8 cellular contexts compared by ENCODE assay signal in genomic region chr16:529012-529575, GRCh38. TPM values are rescaled to one million over a fixed set of nuclear protein-coding genes. Genes with fewer than 3 reads are reported as not detected.
DNase-seq lines count a peak whose midpoint lies in the region; ATAC-seq and TF ChIP-seq lines count a peak whose summit lies in the region.

No MANE protein-coding gene starts in this region.

- DNase-seq in AG10803 (ENCODE audit: low read depth) (no peak), brain microvascular endothelial cell (no peak), COR-L47 (lab: John Stamatoyannopoulos, UW) (no peak)
- peak; percentile 33 for DNase-seq in Jurkat, Clone E6-1 (ENCODE audit: low read depth, low spot score)

- H3K27me3 ChIP-seq in brain microvascular endothelial cell (replicated peaks) (no peaks in the 10 kb centered on the region), mucosa of stomach (ENCODE audit: control insufficient read depth, insufficient read depth, low read length) (no peaks in the 10 kb centered on the region)

- H3K36me3 ChIP-seq in brain microvascular endothelial cell (replicated peaks) (no peaks in the 10 kb centered on the region), mucosa of stomach (ENCODE audit: control insufficient read depth, insufficient read depth, low read length) (no peaks in the 10 kb centered on the region)

- in situ Hi-C loops in brain microvascular endothelial cell (cut with HindIII; ENCODE audit: low pct_ligation_motif_present, low sequenced_read_pairs): no loop called here

- TF ChIP-seq CTCF in AG10803 (conservative IDR thresholded peaks at IDR 0.05; ENCODE audit: low read length) (no peak), brain microvascular endothelial cell (IDR thresholded peaks at IDR 0.05; ENCODE audit: low read depth, low read length, missing control alignments) (no peak)

- ATAC-seq in HG02840 (IDR thresholded peaks at IDR 0.05; ENCODE audit: low FRiP score, unreplicated experiment) (no peak), HG03378 (IDR thresholded peaks at IDR 0.05; ENCODE audit: unreplicated experiment) (no peak), GM18511 (IDR thresholded peaks at IDR 0.05; ENCODE audit: unreplicated experiment) (no peak)

- peak overlapping the region; percentile 45 for H3K27ac ChIP-seq in brain microvascular endothelial cell

- H3K9ac ChIP-seq in mucosa of stomach (ENCODE audit: low read length): peak overlapping the region; percentile 72

- no peaks in the 10 kb centered on the region for H3K9me3 ChIP-seq in mucosa of stomach (ENCODE audit: control insufficient read depth, low read length)

- peak overlapping the region; percentile 79 for H3K4me3 ChIP-seq in AG10803 (ENCODE audit: low read length)
- peak overlapping the region; percentile 67 for H3K4me3 ChIP-seq in Jurkat, Clone E6-1 (ENCODE audit: low read length)
- peak overlapping the region; percentile 74 for H3K4me3 ChIP-seq in brain microvascular endothelial cell (ENCODE audit: low read depth, low read length)
- peak overlapping the region; percentile 57 for H3K4me3 ChIP-seq in mucosa of stomach (ENCODE audit: low read length)

- peaks cover 53% of the 10 kb centered on the region for H3K4me1 ChIP-seq in mucosa of stomach (ENCODE audit: control insufficient read depth, insufficient read depth, low read length)

RNA-seq across cellular contexts. Expression of gene CAPN15, which starts 1.6 kb away (rescaled TPM):
- 57.8 TPM for polyA plus RNA-seq in Jurkat, Clone E6-1 (2012; ENCODE audit: insufficient read depth, insufficient read length)

RNA-seq across cellular contexts. Expression of gene PRR35, which starts 31.1 kb away (rescaled TPM):
- polyA plus RNA-seq in Jurkat, Clone E6-1 (2012; ENCODE audit: insufficient read depth, insufficient read length): not detected

RNA-seq across cellular contexts. Expression of gene NHLRC4, which starts 37.7 kb away (rescaled TPM):
- not detected for polyA plus RNA-seq in Jurkat, Clone E6-1 (2012; ENCODE audit: insufficient read depth, insufficient read length)

RNA-seq across cellular contexts. Expression of gene PIGQ, which starts 40.7 kb away (rescaled TPM):
- polyA plus RNA-seq in Jurkat, Clone E6-1 (2012; ENCODE audit: insufficient read depth, insufficient read length): 28.1 TPM
